In genomic region chr14:35727764-35728163, GRCh38 we compare ENCODE assay signal across 19 cellular contexts.
DNase-seq lines count a peak whose midpoint lies in the region; ATAC-seq and TF ChIP-seq lines count a peak whose summit lies in the region.
"Had no signal": no experiment of that assay in that cellular context is flagged by ENCODE, and none has a peak within 500 bp of the region (broad histone marks: within the 10 kb centered on the region; RNA-seq: fewer than 3 reads in every experiment).

No MANE protein-coding gene starts in this region.

- DNase-seq in GM23338 (ENCODE audit: low spot score) (no peak), endodermal cell (no peak), left kidney (ENCODE audit: low read depth, low spot score) (peak; percentile 6), renal cortical epithelial cell (ENCODE audit: low read depth) (peak; percentile 66), G401 (ENCODE audit: low spot score) (no peak), cerebellar cortex (ENCODE audit: low spot score) (no peak), GOT3 (lab: John Stamatoyannopoulos, UW) (no peak)
- no peak for DNase-seq in CD8-positive, alpha-beta T cell
- DNase-seq: CD4-positive, CD25-positive, alpha-beta regulatory T cell; CD8-positive, alpha-beta memory T cell; DMS 273 treated with DMSO at 0.1 percent for 48 hours; DMS79; EL; GF-D8; H7; HCEC 1CT had no signal

- intact Hi-C loops in CD8-positive, alpha-beta T cell (cut with DNase I, micrococcal nuclease): no loop called here

- H3K36me3 ChIP-seq in GM23338 (ENCODE audit: insufficient read depth) (no peaks in the 10 kb centered on the region), endodermal cell (ENCODE audit: control insufficient read depth, insufficient read depth, low read length) (peaks cover 7% of the 10 kb centered on the region)
- H3K36me3 ChIP-seq in CD8-positive, alpha-beta T cell (ENCODE audit: insufficient read depth, low read length): peaks cover 9% of the 10 kb centered on the region
- H3K36me3 ChIP-seq: BLaER1 had no signal

- H3K27ac Mint-ChIP-seq in GM23338 (0 out of 2 replicates have a peak overlapping the region, but pooled peaks have one; percentile 2), endodermal cell (peak overlapping the region; percentile 3)
- H3K27ac Mint-ChIP-seq in CD8-positive, alpha-beta T cell: no peak overlapping the region
- H3K27ac Mint-ChIP-seq: B cell; CD4-positive, CD25-positive, alpha-beta regulatory T cell had no signal

- POLR2A ChIA-PET in CD8-positive, alpha-beta T cell (lab: Charles Lee): interaction anchor here (0.5 kb wide), 1 partner anchor 12 kb away, joined by 3 read pairs; no protein-coding TSS in a partner anchor

- CTCF ChIA-PET in CD8-positive, alpha-beta T cell (lab: Charles Lee): interaction anchor here (0.7 kb wide), 1 partner anchor 1124 kb away, joined by 3 read pairs; no protein-coding TSS in a partner anchor

- in situ Hi-C loops in G401 (cut with HindIII; ENCODE audit: low sequenced_read_pairs): no loop called here

- no peak overlapping the region for H3K4me3 Mint-ChIP-seq in GM23338
- no peak overlapping the region for H3K4me3 Mint-ChIP-seq in endodermal cell
- H3K4me3 Mint-ChIP-seq in CD8-positive, alpha-beta T cell: no peak overlapping the region
- H3K4me3 Mint-ChIP-seq: B cell; CD4-positive, CD25-positive, alpha-beta regulatory T cell; CD8-positive, alpha-beta memory T cell had no signal

- H2AFZ ChIP-seq in GM23338: no peak overlapping the region

- no peaks in the 10 kb centered on the region for H3K27me3 ChIP-seq in GM23338 (ENCODE audit: insufficient read depth)
- H3K27me3 ChIP-seq in endodermal cell (ENCODE audit: control insufficient read depth, insufficient read depth, low read length, poor library complexity, severe bottlenecking): no peaks in the 10 kb centered on the region
- H3K27me3 ChIP-seq in CD8-positive, alpha-beta T cell (ENCODE audit: insufficient read depth, low read length): no peaks in the 10 kb centered on the region
- H3K27me3 ChIP-seq: BLaER1 had no signal

- H4K20me1 ChIP-seq in GM23338 (replicated peaks; ENCODE audit: insufficient read depth): no peaks in the 10 kb centered on the region
- H4K20me1 ChIP-seq: BLaER1 had no signal

- no peak overlapping the region for H3K9ac ChIP-seq in endodermal cell (ENCODE audit: extremely low read depth, low read length, poor library complexity, severe bottlenecking)
- H3K9ac ChIP-seq: BLaER1 had no signal

- peaks cover 3% of the 10 kb centered on the region; the same call in 2 of the 3 replicates for H3K36me3 Mint-ChIP-seq in GM23338 (ENCODE audit: low read depth)
- H3K36me3 Mint-ChIP-seq in endodermal cell (ENCODE audit: low read depth): peaks cover 7% of the 10 kb centered on the region
- peaks cover 60% of the 10 kb centered on the region for H3K36me3 Mint-ChIP-seq in CD8-positive, alpha-beta T cell

- no peaks in the 10 kb centered on the region for H3K9me2 ChIP-seq in GM23338 (ENCODE audit: insufficient read depth)

- H3K27ac ChIP-seq in GM23338 (ENCODE audit: low read depth) (no peak overlapping the region), endodermal cell (ENCODE audit: low read depth, low read length) (no peak overlapping the region)
- no peak overlapping the region for H3K27ac ChIP-seq in CD8-positive, alpha-beta T cell (ENCODE audit: low read depth, low read length)
- H3K27ac ChIP-seq: BLaER1, C4-2B had no signal

- H3K4me3 ChIP-seq in GM23338: no peak overlapping the region
- no peak overlapping the region for H3K4me3 ChIP-seq in endodermal cell (ENCODE audit: low read length)
- H3K4me3 ChIP-seq in CD8-positive, alpha-beta T cell (ENCODE audit: low read depth, low read length): no peak overlapping the region
- H3K4me3 ChIP-seq: BLaER1 had no signal

- ATAC-seq in GM23338: no peak
- no peak for ATAC-seq in CD8-positive, alpha-beta T cell

- H3K4me2 ChIP-seq in GM23338: no peak overlapping the region
- H3K4me2 ChIP-seq: BLaER1 had no signal

- no peaks in the 10 kb centered on the region for H3K9me3 ChIP-seq in endodermal cell (ENCODE audit: control insufficient read depth, low read length)
- H3K9me3 ChIP-seq in CD8-positive, alpha-beta T cell (ENCODE audit: low read length): no peaks in the 10 kb centered on the region
- H3K9me3 ChIP-seq: BLaER1 had no signal

- no peaks in the 10 kb centered on the region for H3K79me2 ChIP-seq in GM23338 (replicated peaks; ENCODE audit: insufficient read depth)

- no peak for TF ChIP-seq CTCF in GM23338 (conservative IDR thresholded peaks at IDR 0.05; ENCODE audit: low read depth in 2 of 2)
- TF ChIP-seq CTCF in endodermal cell (conservative IDR thresholded peaks at IDR 0.05): no peak
- TF ChIP-seq CTCF in CD8-positive, alpha-beta T cell (IDR thresholded peaks at IDR 0.05): no peak

- H3F3A ChIP-seq in GM23338 (replicated peaks; ENCODE audit: low read depth): no peaks in the 10 kb centered on the region

- 94 to 96% methylated on average over 2 of the region's 2 CpGs for WGBS in endodermal cell (ENCODE audit: insufficient coverage in 1 of 2, insufficient read length in 1 of 2), 2 experiments

- H3K27me3 Mint-ChIP-seq in GM23338 (ENCODE audit: insufficient read depth, low read depth, poor library complexity): peaks cover 3% of the 10 kb centered on the region
- H3K27me3 Mint-ChIP-seq in endodermal cell (ENCODE audit: insufficient read depth): no peaks in the 10 kb centered on the region
- no peaks in the 10 kb centered on the region for H3K27me3 Mint-ChIP-seq in CD8-positive, alpha-beta T cell (ENCODE audit: low read depth)
- H3K27me3 Mint-ChIP-seq: B cell; CD4-positive, CD25-positive, alpha-beta regulatory T cell; CD8-positive, alpha-beta memory T cell had no signal

- H3K9me3 Mint-ChIP-seq in GM23338: no peaks in the 10 kb centered on the region
- peaks cover 1% of the 10 kb centered on the region for H3K9me3 Mint-ChIP-seq in endodermal cell
- no peaks in the 10 kb centered on the region for H3K9me3 Mint-ChIP-seq in CD8-positive, alpha-beta T cell
- H3K9me3 Mint-ChIP-seq: CD4-positive, CD25-positive, alpha-beta regulatory T cell; CD8-positive, alpha-beta memory T cell had no signal

- no peaks in the 10 kb centered on the region for H3K4me1 ChIP-seq in GM23338 (ENCODE audit: insufficient read depth)
- peaks cover 6% of the 10 kb centered on the region for H3K4me1 ChIP-seq in endodermal cell (ENCODE audit: control insufficient read depth, insufficient read depth, low read length)
- no peaks in the 10 kb centered on the region for H3K4me1 ChIP-seq in CD8-positive, alpha-beta T cell (ENCODE audit: insufficient read depth, low read length)
- H3K4me1 ChIP-seq: BLaER1 had no signal

- H3K4me1 Mint-ChIP-seq in GM23338: peaks cover 13% of the 10 kb centered on the region
- H3K4me1 Mint-ChIP-seq in endodermal cell: peaks cover 12% of the 10 kb centered on the region
- peaks cover 14% of the 10 kb centered on the region for H3K4me1 Mint-ChIP-seq in CD8-positive, alpha-beta T cell (ENCODE audit: low read depth)
- H3K4me1 Mint-ChIP-seq: B cell had no signal

TF ChIP-seq in GM23338, 12 proteins besides CTCF, POLR2A, EP300 and RAD21 (continues in another document):
- TF ChIP-seq CREB1 (CRISPR knock-in tag; IDR thresholded peaks at IDR 0.05; ENCODE audit: low read depth): no peak
- no peak for TF ChIP-seq JUNB (IDR thresholded peaks at IDR 0.05; ENCODE audit: unreplicated experiment)
- TF ChIP-seq ZNF331 (CRISPR knock-in tag; IDR thresholded peaks at IDR 0.05; ENCODE audit: low read depth): no peak
- no peak for TF ChIP-seq ETS1 (IDR thresholded peaks at IDR 0.05)
- TF ChIP-seq EZH2 (IDR thresholded peaks at IDR 0.05; ENCODE audit: low read depth, unreplicated experiment): no peak
- TF ChIP-seq POLR2AphosphoS5 (IDR thresholded peaks at IDR 0.05; ENCODE audit: low read depth): no peak
- TF ChIP-seq NANOG (IDR thresholded peaks at IDR 0.05; ENCODE audit: borderline replicate concordance): no peak
- TF ChIP-seq REST (IDR thresholded peaks at IDR 0.05; ENCODE audit: unreplicated experiment): no peak
- no peak for TF ChIP-seq STAT1 (IDR thresholded peaks at IDR 0.05; ENCODE audit: unreplicated experiment)
- TF ChIP-seq EZH2phosphoT487 (IDR thresholded peaks at IDR 0.05; ENCODE audit: unreplicated experiment): no peak
- TF ChIP-seq ZNF114 (CRISPR knock-in tag; IDR thresholded peaks at IDR 0.05): no peak

Comparison
In these comparisons a context has a peak if more than half of its experiments do, and no peak if none do; other contexts are left out.
1. DNase-seq: peak in left kidney (single experiment) and renal cortical epithelial cell (single experiment); none in GM23338 (single experiment), endodermal cell (single experiment), G401 (single experiment), CD8-positive, alpha-beta T cell (0 of 7), cerebellar cortex (single experiment) and GOT3 (single experiment).